9 cellular contexts compared by ENCODE assay signal in genomic region chr10:72802291-72803118, GRCh38.
DNase-seq lines count a peak whose midpoint lies in the region; ATAC-seq and TF ChIP-seq lines count a peak whose summit lies in the region.
"Had no signal": no experiment of that assay in that cellular context is flagged by ENCODE, and none has a peak within 500 bp of the region (broad histone marks: within the 10 kb centered on the region; RNA-seq: fewer than 3 reads in every experiment).

No MANE protein-coding gene starts in this region.

- no peaks in the 10 kb centered on the region for H3K27me3 ChIP-seq in HCT116 (ENCODE audit: insufficient read depth, low read length)
- no peaks in the 10 kb centered on the region for H3K27me3 ChIP-seq in CD8-positive, alpha-beta T cell (ENCODE audit: insufficient read depth, low read length)

- no peak for TF ChIP-seq RAD21 in HCT116 (IDR thresholded peaks at IDR 0.05; ENCODE audit: low read depth)

- TF ChIP-seq CTCF in HCT116 (IDR thresholded peaks at IDR 0.05 in 2 of 3, conservative IDR thresholded peaks at IDR 0.05 in 1 of 3; ENCODE audit: borderline replicate concordance in 1 of 3, insufficient read depth in 1 of 3, low read depth in 2 of 3, low read length in 2 of 3) (no peak), WI38 (IDR thresholded peaks at IDR 0.05; ENCODE audit: low read depth, low read length) (no peak), foreskin fibroblast (IDR thresholded peaks at IDR 0.05; ENCODE audit: low read depth, low read length) (no peak)
- no peak for TF ChIP-seq CTCF in CD8-positive, alpha-beta T cell (IDR thresholded peaks at IDR 0.05)

- no peaks in the 10 kb centered on the region for H3K27me3 Mint-ChIP-seq in CD8-positive, alpha-beta T cell (ENCODE audit: low read depth)
- H3K27me3 Mint-ChIP-seq: activated CD4-positive, alpha-beta memory T cell treated with anti-CD3 and anti-CD28 coated beads for 36 hours had no signal

- ATAC-seq in HCT116 (no peak), GM19023 (IDR thresholded peaks at IDR 0.05; ENCODE audit: unreplicated experiment) (no peak)
- ATAC-seq in stimulated activated effector memory CD8-positive, alpha-beta T cell treated with anti-CD3 and anti-CD28 coated beads, Interleukin-12 subunit alpha, Interleukin-12 subunit beta, amount 100 ng/mL, for 72 hours = peak; percentile 61
- ATAC-seq in CD8-positive, alpha-beta T cell = no peak

- no peaks in the 10 kb centered on the region for H3K36me3 ChIP-seq in HCT116 (ENCODE audit: control insufficient read depth in 1 of 2, insufficient read depth in 2 of 2, low read length in 2 of 2)
- H3K36me3 ChIP-seq in CD8-positive, alpha-beta T cell (ENCODE audit: insufficient read depth, low read length) = no peaks in the 10 kb centered on the region

- no peak overlapping the region for H3K4me3 ChIP-seq in HCT116 (replicated peaks in 1 of 2; ENCODE audit: low read depth in 1 of 2, low read length in 2 of 2)
- peak overlapping the region; percentile 21; the same call in 1 of the 2 replicates for H3K4me3 ChIP-seq in WI38 (ENCODE audit: low read depth, low read length)
- peak overlapping the region; percentile 10 to 25 for H3K4me3 ChIP-seq in foreskin fibroblast (ENCODE audit: low read depth in 1 of 2, low read length in 2 of 2)
- no peak overlapping the region for H3K4me3 ChIP-seq in CD8-positive, alpha-beta T cell (ENCODE audit: low read depth, low read length)

- H2AFZ ChIP-seq in HCT116 (ENCODE audit: low read depth, low read length, poor library complexity, severe bottlenecking) = no peak overlapping the region

- no peak overlapping the region for H3K4me3 Mint-ChIP-seq in stimulated activated effector memory CD8-positive, alpha-beta T cell treated with anti-CD3 and anti-CD28 coated beads, Interleukin-12 subunit alpha, Interleukin-12 subunit beta, amount 100 ng/mL, for 72 hours
- H3K4me3 Mint-ChIP-seq in CD8-positive, alpha-beta T cell = no peak overlapping the region
- H3K4me3 Mint-ChIP-seq: activated CD4-positive, alpha-beta memory T cell treated with anti-CD3 and anti-CD28 coated beads for 36 hours had no signal

- intact Hi-C loops in HCT116 (cut with micrococcal nuclease) = no loop called here
- intact Hi-C loops in CD8-positive, alpha-beta T cell (cut with DNase I, micrococcal nuclease) = no loop called here

- H3K9me3 ChIP-seq in HCT116 (ENCODE audit: control insufficient read depth in 1 of 2, insufficient read depth in 1 of 2, low read depth in 1 of 2, low read length in 2 of 2) = no peaks in the 10 kb centered on the region
- no peaks in the 10 kb centered on the region for H3K9me3 ChIP-seq in CD8-positive, alpha-beta T cell (ENCODE audit: low read length)

- no TSS peak for BruUV-seq in HCT116 (replicated peaks; lab: Mats Ljungman, UMichigan)

- peaks cover 2 to 9% of the 10 kb centered on the region in 2 experiments for H3K4me1 ChIP-seq in HCT116 (ENCODE audit: control insufficient read depth in 1 of 2, insufficient read depth in 2 of 2, low read length in 2 of 2)
- no peaks in the 10 kb centered on the region for H3K4me1 ChIP-seq in CD8-positive, alpha-beta T cell (ENCODE audit: insufficient read depth, low read length)

- CTCF ChIA-PET in HCT116 (lab: Charles Lee) = no interaction called here
- CTCF ChIA-PET in CD8-positive, alpha-beta T cell (lab: Charles Lee) = interaction anchor here (1.8 kb wide), 1 partner anchor 438 kb away, joined by 3 read pairs; no protein-coding TSS in a partner anchor

- no peaks in the 10 kb centered on the region for H4K20me1 ChIP-seq in HCT116 (ENCODE audit: insufficient read depth)

- no peak for TF ChIP-seq POLR2A in HCT116 (IDR thresholded peaks at IDR 0.05; ENCODE audit: borderline replicate concordance, extremely low read depth, insufficient read depth, insufficient read length)

- H3K36me3 Mint-ChIP-seq in stimulated activated effector memory CD8-positive, alpha-beta T cell treated with anti-CD3 and anti-CD28 coated beads, Interleukin-12 subunit alpha, Interleukin-12 subunit beta, amount 100 ng/mL, for 72 hours = no peaks in the 10 kb centered on the region
- H3K36me3 Mint-ChIP-seq in CD8-positive, alpha-beta T cell = no peaks in the 10 kb centered on the region

- RAD21 ChIA-PET in HCT116 (lab: Charles Lee; ENCODE audit: low non-redundant PET in 1 of 2, low total read pairs in 2 of 2, uncharacterized antibody in 2 of 2, unreplicated experiment in 2 of 2) = no interaction called here

- H3K9me3 Mint-ChIP-seq in stimulated activated effector memory CD8-positive, alpha-beta T cell treated with anti-CD3 and anti-CD28 coated beads, Interleukin-12 subunit alpha, Interleukin-12 subunit beta, amount 100 ng/mL, for 72 hours = no peaks in the 10 kb centered on the region
- H3K9me3 Mint-ChIP-seq in CD8-positive, alpha-beta T cell = no peaks in the 10 kb centered on the region
- H3K9me3 Mint-ChIP-seq: activated CD4-positive, alpha-beta memory T cell treated with anti-CD3 and anti-CD28 coated beads for 36 hours had no signal

- no peak overlapping the region for H3K27ac Mint-ChIP-seq in stimulated activated effector memory CD8-positive, alpha-beta T cell treated with anti-CD3 and anti-CD28 coated beads, Interleukin-12 subunit alpha, Interleukin-12 subunit beta, amount 100 ng/mL, for 72 hours
- no peak overlapping the region for H3K27ac Mint-ChIP-seq in CD8-positive, alpha-beta T cell
- H3K27ac Mint-ChIP-seq: activated CD4-positive, alpha-beta memory T cell treated with anti-CD3 and anti-CD28 coated beads for 36 hours had no signal

- no peaks in the 10 kb centered on the region for H3K4me1 Mint-ChIP-seq in stimulated activated effector memory CD8-positive, alpha-beta T cell treated with anti-CD3 and anti-CD28 coated beads, Interleukin-12 subunit alpha, Interleukin-12 subunit beta, amount 100 ng/mL, for 72 hours
- peaks cover 10% of the 10 kb centered on the region for H3K4me1 Mint-ChIP-seq in CD8-positive, alpha-beta T cell (ENCODE audit: low read depth)

- H3K4me2 ChIP-seq in HCT116 (ENCODE audit: low read length) = peak overlapping the region; percentile 22; the same call in 1 of the 2 replicates

- no peak overlapping the region for H3K9ac ChIP-seq in HCT116 (ENCODE audit: low read length)

- DNase-seq in HCT116 (ENCODE audit: low read depth, low spot score) = no peak
- peak in 1 of 2 donors; percentile 46 for DNase-seq in foreskin fibroblast
- DNase-seq in stimulated activated effector memory CD8-positive, alpha-beta T cell treated with anti-CD3 and anti-CD28 coated beads, Interleukin-12 subunit alpha, Interleukin-12 subunit beta, amount 100 ng/mL, for 72 hours (ENCODE audit: low spot score in 2 of 2) = no peak
- no peak for DNase-seq in activated CD4-positive, CD25-positive, alpha-beta regulatory T cell treated with anti-CD3 and anti-CD28 coated beads, Interleukin-2, amount 50 U/mL, for 72 hours
- DNase-seq in CD8-positive, alpha-beta T cell = no peak
- DNase-seq: activated CD4-positive, alpha-beta memory T cell treated with anti-CD3 and anti-CD28 coated beads for 36 hours; central memory CD4-positive, alpha-beta T cell had no signal

- H3K79me2 ChIP-seq in HCT116 (ENCODE audit: insufficient read depth, low read length) = no peaks in the 10 kb centered on the region

- POLR2A ChIA-PET in HCT116 (lab: Charles Lee) = no interaction called here
- POLR2A ChIA-PET in CD8-positive, alpha-beta T cell (lab: Charles Lee) = no interaction called here

- no peak overlapping the region for H3K27ac ChIP-seq in HCT116 (ENCODE audit: low read depth, low read length)
- no peak overlapping the region for H3K27ac ChIP-seq in CD8-positive, alpha-beta T cell (ENCODE audit: low read depth, low read length)

- H3K9me2 ChIP-seq in HCT116 (ENCODE audit: insufficient read depth) = no peaks in the 10 kb centered on the region

TF ChIP-seq in HCT116, 20 proteins besides CTCF, POLR2A, EP300 and RAD21:
- TF ChIP-seq ELF1 (IDR thresholded peaks at IDR 0.05; ENCODE audit: borderline replicate concordance, low read depth) (no peak), SRF (IDR thresholded peaks at IDR 0.05; ENCODE audit: low read depth) (no peak), EZH2phosphoT487 (IDR thresholded peaks at IDR 0.05; ENCODE audit: borderline replicate concordance) (no peak), JUND (IDR thresholded peaks at IDR 0.05) (no peak), ZNF274 (IDR thresholded peaks at IDR 0.05; ENCODE audit: low read depth, low read length) (no peak), SP1 (IDR thresholded peaks at IDR 0.05; ENCODE audit: low read depth) (no peak)

Comparison
In these comparisons a context has a peak if more than half of its experiments do, and no peak if none do; other contexts are left out.
1. H3K4me3 ChIP-seq: peak in WI38 (single experiment) and foreskin fibroblast (2 of 2); none in HCT116 (0 of 2) and CD8-positive, alpha-beta T cell (single experiment).